ENCODE assay signal across 12 cellular contexts in the genomic region with DNA sequence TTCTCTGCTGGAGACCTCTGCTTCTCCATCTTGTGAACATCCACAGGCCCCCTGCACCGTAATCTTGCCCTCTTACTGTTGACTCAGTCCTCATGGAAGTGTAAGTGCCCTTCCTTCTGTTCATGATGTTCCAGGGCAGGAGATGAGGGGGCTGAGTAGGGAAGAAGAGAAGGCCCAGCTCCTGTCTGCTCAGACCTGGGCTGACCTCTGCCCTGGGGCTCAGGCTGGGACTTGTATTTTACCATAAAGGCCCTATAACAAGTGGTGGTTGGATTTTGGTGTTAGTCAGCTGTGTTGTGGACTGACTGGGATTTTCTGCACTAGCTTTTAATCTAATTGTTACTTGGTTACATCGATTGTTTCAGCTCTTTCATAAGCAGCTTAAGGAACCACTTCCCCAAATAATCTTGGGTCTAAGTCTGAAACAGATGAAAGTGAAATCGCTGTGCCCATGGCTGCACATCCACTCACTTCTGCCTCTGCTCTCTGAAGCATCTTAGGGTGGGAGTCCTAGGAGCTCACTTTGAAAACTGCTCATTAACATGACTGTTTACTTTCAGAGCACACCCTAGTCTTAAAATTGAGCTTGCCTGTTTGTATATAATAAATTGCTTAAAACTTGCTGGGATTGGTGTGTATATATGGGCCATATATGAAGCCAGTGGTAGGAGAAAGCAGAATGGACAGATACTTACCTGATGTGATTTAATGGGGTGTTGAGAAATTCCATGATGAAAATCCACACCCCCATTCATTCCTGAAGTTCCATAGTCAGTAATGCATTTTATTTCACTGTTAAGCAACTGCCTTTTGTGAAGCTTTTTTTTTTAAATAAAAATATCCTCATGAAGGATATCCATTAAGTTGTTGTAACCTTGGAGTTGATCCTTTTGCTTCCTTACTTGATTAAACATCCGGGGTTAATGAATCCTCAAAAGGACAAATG. TPM values are rescaled to one million over a fixed set of nuclear protein-coding genes. Genes with fewer than 3 reads are reported as not detected.
DNase-seq lines count a peak whose midpoint lies in the region; ATAC-seq and TF ChIP-seq lines count a peak whose summit lies in the region.
"Had no signal": no experiment of that assay in that cellular context is flagged by ENCODE, and none has a peak within 500 bp of the region (broad histone marks: within the 10 kb centered on the region; RNA-seq: fewer than 3 reads in every experiment).

No MANE protein-coding gene starts in this region.

- peaks cover 3% of the 10 kb centered on the region for H3K9me3 Mint-ChIP-seq in Calu3 (ENCODE audit: low read depth, unreplicated experiment)
- H3K9me3 Mint-ChIP-seq: activated T-cell treated with anti-CD3 and anti-CD28 coated beads, Interleukin-2, amount 50 U/mL, for 24 hours had no signal

- H3K27me3 Mint-ChIP-seq in Calu3 (ENCODE audit: unreplicated experiment), result no peaks in the 10 kb centered on the region
- H3K27me3 Mint-ChIP-seq: activated T-cell treated with anti-CD3 and anti-CD28 coated beads, Interleukin-2, amount 50 U/mL, for 24 hours had no signal

- H3K27ac ChIP-seq in colonic mucosa (no peak overlapping the region), psoas muscle (no peak overlapping the region)
- H3K27ac ChIP-seq: upper lobe of left lung had no signal

- intact Hi-C loops in colonic mucosa (cut with DNase I) (no loop called here), Calu3 (cut with micrococcal nuclease; ENCODE audit: unreplicated experiment) (no loop called here), psoas muscle (cut with DNase I) (no loop called here)

- no peak overlapping the region for H3K4me3 Mint-ChIP-seq in Calu3 (ENCODE audit: low read depth, unreplicated experiment)
- H3K4me3 Mint-ChIP-seq: activated T-cell treated with anti-CD3 and anti-CD28 coated beads, Interleukin-2, amount 50 U/mL, for 24 hours; nephron progenitor cell had no signal

- CTCF ChIA-PET in GM10248 (lab: Yijun Ruan, JAX), result interaction anchor here (1.2 to 1.5 kb wide), 2 partner anchors 13 kb away, joined by 3 to 9 read pairs; no protein-coding TSS in a partner anchor
- CTCF ChIA-PET in Calu3 (lab: Charles Lee), result no interaction called here

- H3K27me3 ChIP-seq in colonic mucosa (no peaks in the 10 kb centered on the region), psoas muscle (ENCODE audit: insufficient read depth in 3 of 3, low read length in 2 of 3) (no peaks in the 10 kb centered on the region)
- H3K27me3 ChIP-seq: upper lobe of left lung had no signal

- H3K4me3 ChIP-seq in colonic mucosa, result no peak overlapping the region
- no peak overlapping the region for H3K4me3 ChIP-seq in psoas muscle
- H3K4me3 ChIP-seq: upper lobe of left lung had no signal

- H3K9ac ChIP-seq in colonic mucosa (ENCODE audit: low read depth in 2 of 2, low read length in 2 of 2), result no peak overlapping the region

- no peaks in the 10 kb centered on the region for H3K36me3 Mint-ChIP-seq in Calu3 (ENCODE audit: insufficient read depth, unreplicated experiment)

- no peak for TF ChIP-seq CTCF in GM10248 (IDR thresholded peaks at IDR 0.05; ENCODE audit: control extremely low read depth, extremely low read depth, low read depth, missing control alignments)
- no peak for TF ChIP-seq CTCF in GM20000 (IDR thresholded peaks at IDR 0.05; ENCODE audit: extremely low read depth, missing control alignments)
- TF ChIP-seq CTCF in colonic mucosa (IDR thresholded peaks at IDR 0.05), result no peak
- TF ChIP-seq CTCF in Calu3 (IDR thresholded peaks at IDR 0.05; ENCODE audit: unreplicated experiment), result no peak
- no peak for TF ChIP-seq CTCF in psoas muscle (IDR thresholded peaks at IDR 0.05)

- H3K4me1 ChIP-seq in colonic mucosa, result no peaks in the 10 kb centered on the region
- no peaks in the 10 kb centered on the region for H3K4me1 ChIP-seq in psoas muscle
- H3K4me1 ChIP-seq: upper lobe of left lung had no signal

- no peaks in the 10 kb centered on the region for H3K4me1 Mint-ChIP-seq in Calu3 (ENCODE audit: low read depth, unreplicated experiment)
- H3K4me1 Mint-ChIP-seq: nephron progenitor cell had no signal

- no peaks in the 10 kb centered on the region for H3K9me3 ChIP-seq in colonic mucosa
- no peaks in the 10 kb centered on the region for H3K9me3 ChIP-seq in psoas muscle
- H3K9me3 ChIP-seq: upper lobe of left lung had no signal

- DNase-seq in GM10248 (ENCODE audit: extremely low spot score) (peak; percentile 42), GM20000 (ENCODE audit: low spot score) (peak; percentile 24), SIG-M5 (lab: John Stamatoyannopoulos, UW) (peak; percentile 2), colonic mucosa (no peak), Calu3 (no peak), psoas muscle (no peak), NCI-H526 treated with DMSO at 0.1 percent for 48 hours (lab: John Stamatoyannopoulos, UW) (no peak)
- DNase-seq: activated T-cell treated with anti-CD3 and anti-CD28 coated beads, Interleukin-2, amount 50 U/mL, for 24 hours; nephron progenitor cell; stimulated activated CD4-positive, alpha-beta T cell treated with anti-CD3 and anti-CD28 coated beads, Interleukin-4, amount 100 ng/mL, for 1 hour; upper lobe of left lung had no signal

- H3K36me3 ChIP-seq in colonic mucosa (no peaks in the 10 kb centered on the region), psoas muscle (ENCODE audit: insufficient read depth in 1 of 2, low read depth in 1 of 2) (no peaks in the 10 kb centered on the region)
- H3K36me3 ChIP-seq: upper lobe of left lung had no signal

- ATAC-seq in HG03066 (IDR thresholded peaks at IDR 0.05; ENCODE audit: low read depth, unreplicated experiment) (peak; percentile 90), psoas muscle (no peak)

- 84 to 87% (median 86%) methylated on average over 4 of the region's 4 CpGs for WGBS in psoas muscle, 3 donors

- POLR2A ChIA-PET in GM10248 (lab: Yijun Ruan, JAX), result no interaction called here

- BruUV-seq in Calu3 (replicated peaks; lab: Mats Ljungman, UMichigan), result no TSS peak

- H3K27ac Mint-ChIP-seq in Calu3 (ENCODE audit: unreplicated experiment), result no peak overlapping the region
- H3K27ac Mint-ChIP-seq: activated T-cell treated with anti-CD3 and anti-CD28 coated beads, Interleukin-2, amount 50 U/mL, for 24 hours; nephron progenitor cell had no signal

RNA-seq across cellular contexts. Expression of gene C12orf71, which starts 17.7 kb away (rescaled TPM):
- total RNA-seq in colonic mucosa, result not detected
- total RNA-seq in Calu3 (2022), result not detected in 2 replicates
- not detected for total RNA-seq in psoas muscle
- not detected for polyA plus RNA-seq in psoas muscle
- total RNA-seq: upper lobe of left lung had no signal

RNA-seq across cellular contexts. Expression of gene MED21, which starts 42.3 kb away (rescaled TPM):
- total RNA-seq in colonic mucosa (10 to 100 TPM; 44.5 to 45.1 TPM), Calu3 (2022) (41.6 and 44.3 TPM in 2 replicates), psoas muscle (10 to 100 TPM; 40.1 to 52.6 (median 44.2) TPM)
- 10 to 100 TPM; 20.2 to 53.1 (median 36.9) TPM for polyA plus RNA-seq in psoas muscle

RNA-seq across cellular contexts. Expression of gene TM7SF3, which starts 50.5 kb away (rescaled TPM):
- total RNA-seq in colonic mucosa, result 10 to 100 TPM; 50.0 to 59.1 TPM
- total RNA-seq in Calu3 (2022), result 62.1 and 70.0 TPM in 2 replicates
- 10 to 100 TPM in 2 of 4 donors, 1 to 10 TPM in 2; 6.0 to 16.5 (median 10.2) TPM for total RNA-seq in psoas muscle
- polyA plus RNA-seq in psoas muscle, result 10 to 100 TPM; 10.4 to 13.1 (median 12.7) TPM

Comparison
In these comparisons a context has a peak if more than half of its experiments do, and no peak if none do; other contexts are left out.
1. DNase-seq: peak in GM10248 (single experiment), GM20000 (single experiment) and SIG-M5 (single experiment); none in colonic mucosa (single experiment), Calu3 (single experiment), psoas muscle (0 of 2) and NCI-H526 treated with DMSO at 0.1 percent for 48 hours (single experiment).